Comparison of ENCODE assay signal across 7 cellular contexts in genomic region chr4:151409470-151410313, GRCh38. TPM values are rescaled to one million over a fixed set of nuclear protein-coding genes. Genes with fewer than 3 reads are reported as not detected.
A peak's percentile ranks its signal among the peaks of the same experiment; 100 is the strongest.
DNase-seq lines count a peak whose midpoint lies in the region; ATAC-seq and TF ChIP-seq lines count a peak whose summit lies in the region.

No MANE protein-coding gene starts in this region.

- WGBS in H9 (ENCODE audit: extremely low coverage, insufficient read length, low lambda C conversion rate), result no CpG with 5 or more reads among the region's 27 CpGs

- H2AK5ac ChIP-seq in H9 (ENCODE audit: insufficient read length, low read length), result no peak overlapping the region

- CTCF ChIA-PET in OCI-LY7 (lab: Charles Lee; ENCODE audit: unreplicated experiment), result no interaction called here

- H3T11ph ChIP-seq in H9 (ENCODE audit: low read length), result no peak overlapping the region

- no peak overlapping the region for H4K91ac ChIP-seq in H9 (ENCODE audit: insufficient read length, low read depth, low read length)

- peak overlapping the region; percentile 95 to 96 for H3K4me3 Mint-ChIP-seq in H9
- peak overlapping the region; percentile 83 to 89 for H3K4me3 Mint-ChIP-seq in stimulated activated naive CD8-positive, alpha-beta T cell treated with anti-CD3 and anti-CD28 coated beads, Interleukin-15, amount 100 ng/mL, for 72 hours

- DNase-seq in H9, result peak; percentile 75
- DNase-seq in OCI-LY7 (ENCODE audit: low spot score), result no peak
- peak; percentile 38 to 72 for DNase-seq in T47D (ENCODE audit: low read depth in 1 of 2, low spot score in 1 of 2)
- DNase-seq in kidney tubule cell (ENCODE audit: low spot score), result peak; percentile 70
- no peak for DNase-seq in stimulated activated naive CD8-positive, alpha-beta T cell treated with anti-CD3 and anti-CD28 coated beads, Interleukin-15, amount 100 ng/mL, for 72 hours
- DNase-seq in NCI-H446 treated with DMSO at 0.1 percent for 48 hours (lab: John Stamatoyannopoulos, UW), result no peak
- DNase-seq in SHP77 (lab: John Stamatoyannopoulos, UW), result no peak

- POLR2A ChIA-PET in OCI-LY7 (lab: Charles Lee), result interaction anchor here (0.6 kb wide), 1 partner anchor 64 kb away, joined by 3 read pairs; no protein-coding TSS in a partner anchor

- H2BK15ac ChIP-seq in H9 (ENCODE audit: low read depth, low read length), result no peak overlapping the region

- peaks cover 0 to 3% (median 0%) of the 10 kb centered on the region in 3 experiments; a peak in 1 of 7 replicates for H3K36me3 Mint-ChIP-seq in H9 (ENCODE audit: insufficient read depth in 1 of 3, low read depth in 3 of 3)

- H2BK12ac ChIP-seq in H9 (ENCODE audit: insufficient read length, low read depth, low read length), result no peak overlapping the region

- H3K36me3 ChIP-seq in OCI-LY7 (ENCODE audit: insufficient read depth, low read length), result no peaks in the 10 kb centered on the region

- in situ Hi-C loops in T47D (cut with HindIII; ENCODE audit: low pct_unique_long_range_greater_than_20kb, low sequenced_read_pairs), result no loop called here

- H3K4me2 ChIP-seq in H9 (ENCODE audit: insufficient read depth, insufficient read length, low read length), result peak overlapping the region; percentile 72
- peak overlapping the region; percentile 48; the same call in 1 of the 2 replicates for H3K4me2 ChIP-seq in OCI-LY7 (ENCODE audit: low read length)

- H3K27ac Mint-ChIP-seq in H9, result peak overlapping the region; percentile 91 to 96 (median 96)
- peak overlapping the region; percentile 23 for H3K27ac Mint-ChIP-seq in stimulated activated naive CD8-positive, alpha-beta T cell treated with anti-CD3 and anti-CD28 coated beads, Interleukin-15, amount 100 ng/mL, for 72 hours

- ATAC-seq in stimulated activated naive CD8-positive, alpha-beta T cell treated with anti-CD3 and anti-CD28 coated beads, Interleukin-15, amount 100 ng/mL, for 72 hours, result no peak

- H3K4me1 ChIP-seq in H9 (ENCODE audit: insufficient read depth, low read length) (no peaks in the 10 kb centered on the region; the same call in 1 of the 2 replicates), OCI-LY7 (ENCODE audit: insufficient read depth, low read length, poor library complexity, severe bottlenecking) (no peaks in the 10 kb centered on the region)

- H3K9me3 ChIP-seq in H9 (ENCODE audit: control insufficient read depth, low read depth, low read length) (no peaks in the 10 kb centered on the region), OCI-LY7 (ENCODE audit: low read length) (no peaks in the 10 kb centered on the region)

- no peak overlapping the region for H2BK120ac ChIP-seq in H9 (ENCODE audit: low read depth, low read length, poor library complexity, severe bottlenecking)

- H3K14ac ChIP-seq in H9 (ENCODE audit: insufficient read depth, low read length), result no peak overlapping the region; the same call in 1 of the 2 replicates

- no peak overlapping the region for H2BK20ac ChIP-seq in H9 (ENCODE audit: low read depth, low read length, poor library complexity, severe bottlenecking)

- H2AFZ ChIP-seq in H9 (ENCODE audit: low read length) (no peak overlapping the region), OCI-LY7 (ENCODE audit: low read length) (0 out of 2 replicates have a peak overlapping the region, but pooled peaks have one; percentile 25)

- no peaks in the 10 kb centered on the region for H3K9me3 Mint-ChIP-seq in H9
- no peaks in the 10 kb centered on the region for H3K9me3 Mint-ChIP-seq in stimulated activated naive CD8-positive, alpha-beta T cell treated with anti-CD3 and anti-CD28 coated beads, Interleukin-15, amount 100 ng/mL, for 72 hours

- peaks cover 27 to 29% of the 10 kb centered on the region in 2 experiments for H3K4me1 Mint-ChIP-seq in H9
- H3K4me1 Mint-ChIP-seq in stimulated activated naive CD8-positive, alpha-beta T cell treated with anti-CD3 and anti-CD28 coated beads, Interleukin-15, amount 100 ng/mL, for 72 hours, result peaks cover 27% of the 10 kb centered on the region

- no peak overlapping the region for H3K23ac ChIP-seq in H9 (ENCODE audit: insufficient read length, low read depth, low read length)

- H3K27me3 ChIP-seq in H9 (ENCODE audit: insufficient read depth, low read length), result no peaks in the 10 kb centered on the region

- no peak overlapping the region for H2BK5ac ChIP-seq in H9 (ENCODE audit: insufficient read length, low read length)

- H3K27ac ChIP-seq in H9 (ENCODE audit: insufficient read length, low read depth, low read length), result peak overlapping the region; percentile 1
- H3K27ac ChIP-seq in OCI-LY7 (ENCODE audit: low read depth, low read length, poor library complexity, severe bottlenecking), result no peak overlapping the region

- no peak overlapping the region for H4K5ac ChIP-seq in H9 (ENCODE audit: insufficient read length, low read depth, low read length)

- TF ChIP-seq CTCF in H9 (conservative IDR thresholded peaks at IDR 0.05), result no peak
- no peak for TF ChIP-seq CTCF in OCI-LY7 (conservative IDR thresholded peaks at IDR 0.05; ENCODE audit: low read length)

- no peaks in the 10 kb centered on the region for H3K79me1 ChIP-seq in H9 (ENCODE audit: insufficient read depth, low read depth, low read length, poor library complexity, severe bottlenecking)

- H3K4me3 ChIP-seq in OCI-LY7 (ENCODE audit: low read depth, low read length, poor library complexity, severe bottlenecking), result no peak overlapping the region

- H3K9me2 ChIP-seq in OCI-LY7 (ENCODE audit: insufficient read depth, low read length), result no peaks in the 10 kb centered on the region

- H3K27me3 Mint-ChIP-seq in H9 (ENCODE audit: low read depth), result peaks cover 8% of the 10 kb centered on the region
- peaks cover 39% of the 10 kb centered on the region for H3K27me3 Mint-ChIP-seq in stimulated activated naive CD8-positive, alpha-beta T cell treated with anti-CD3 and anti-CD28 coated beads, Interleukin-15, amount 100 ng/mL, for 72 hours

- peaks cover 25% of the 10 kb centered on the region for H3K23me2 ChIP-seq in H9 (ENCODE audit: insufficient read length, low read depth, low read length, poor library complexity, severe bottlenecking)

- intact Hi-C loops in OCI-LY7 (cut with micrococcal nuclease; ENCODE audit: unreplicated experiment), result no loop called here

- no peak overlapping the region for H3K56ac ChIP-seq in H9 (ENCODE audit: insufficient read length, low read depth, low read length)

- H4K20me1 ChIP-seq in H9 (ENCODE audit: control insufficient read depth, insufficient read depth, insufficient read length) (no peaks in the 10 kb centered on the region), OCI-LY7 (ENCODE audit: insufficient read depth, low read length) (no peaks in the 10 kb centered on the region)

- H3K18ac ChIP-seq in H9 (ENCODE audit: insufficient read length, low read depth, low read length), result no peak overlapping the region

- H3K9ac ChIP-seq in H9 (ENCODE audit: extremely low read depth, insufficient read length, low read length), result peak overlapping the region; percentile 17

- H4K8ac ChIP-seq in H9 (replicated peaks; ENCODE audit: insufficient read length, low read depth, low read length), result no peak overlapping the region

- peaks cover 8% of the 10 kb centered on the region; the same call in 1 of the 2 replicates for H3K79me2 ChIP-seq in H9 (ENCODE audit: insufficient read depth, low read length)
- no peaks in the 10 kb centered on the region for H3K79me2 ChIP-seq in OCI-LY7 (ENCODE audit: insufficient read depth, low read depth, low read length)

- no peak overlapping the region for H3K4ac ChIP-seq in H9 (ENCODE audit: low read depth, low read length)

- no TSS peak for BruUV-seq in OCI-LY7 (replicated peaks; lab: Mats Ljungman, UMichigan)

RNA-seq across cellular contexts. Expression of gene FHIP1A, which starts 0.7 kb away (rescaled TPM):
- total RNA-seq in H9 (2021) (24.9 and 28.2 TPM in 2 replicates), OCI-LY7 (2022) (not detected in 2 replicates)
- not detected in 2 replicates for total RNA-seq in OCI-LY7 (2014; rRNA removed; shearing (Covaris generic))

Comparison
In these comparisons a context has a peak if more than half of its experiments do, and no peak if none do; other contexts are left out.
1. DNase-seq: peak in H9 (single experiment), T47D (2 of 2) and kidney tubule cell (single experiment); none in OCI-LY7 (single experiment), stimulated activated naive CD8-positive, alpha-beta T cell treated with anti-CD3 and anti-CD28 coated beads, Interleukin-15, amount 100 ng/mL, for 72 hours (0 of 2), NCI-H446 treated with DMSO at 0.1 percent for 48 hours (single experiment) and SHP77 (0 of 2).
2. RNA of gene FHIP1A, which starts 0.7 kb away (total RNA-seq): 24.9 to 28.2 TPM in H9; not detected in OCI-LY7; every median in the first group is over 10 times any median in the second.